9 cellular contexts compared by ENCODE assay signal in genomic region chr5:178115136-178115834, GRCh38. TPM values are rescaled to one million over a fixed set of nuclear protein-coding genes. Genes with fewer than 3 reads are reported as not detected.
DNase-seq lines count a peak whose midpoint lies in the region; ATAC-seq, FAIRE-seq and TF ChIP-seq lines count a peak whose summit lies in the region.
"Had no signal": no experiment of that assay in that cellular context is flagged by ENCODE, and none has a peak within 500 bp of the region (broad histone marks: within the 10 kb centered on the region; RNA-seq: fewer than 3 reads in every experiment).

No MANE protein-coding gene starts in this region.

- POLR2A ChIA-PET in CD8-positive, alpha-beta T cell (lab: Charles Lee), result interaction anchor here (1.0 to 1.6 kb wide), 2 partner anchors 16 to 38 kb away, joined by 3 to 5 read pairs; partner anchors contain the start of genes NHP2 and RMND5B
- POLR2A ChIA-PET in naive thymus-derived CD8-positive, alpha-beta T cell (lab: Charles Lee), result interaction anchor here (0.5 to 3.7 kb wide), 13 partner anchors 8 to 689 kb away, joined by 3 to 37 read pairs (median 7); partner anchors contain the start of genes GRK6, HNRNPAB, NHP2 and RMND5B

- 51 to 62% methylated on average over 12 to 13 of the region's 13 CpGs for WGBS in body of pancreas, 2 donors

- no peak overlapping the region for H3K4me2 ChIP-seq in astrocyte (ENCODE audit: low read length)

- H3K4me3 ChIP-seq in CD8-positive, alpha-beta T cell (ENCODE audit: low read depth, low read length), result peak overlapping the region; percentile 88
- H3K4me3 ChIP-seq in H7 (ENCODE audit: insufficient read depth, low read depth, low read length) (peak overlapping the region; percentile 93), astrocyte (ENCODE audit: insufficient read depth, low read depth, low read length) (no peak overlapping the region), body of pancreas (no peak overlapping the region)

- H3K4me1 Mint-ChIP-seq in CD8-positive, alpha-beta T cell (ENCODE audit: low read depth), result peaks cover 51% of the 10 kb centered on the region
- peaks cover 8% of the 10 kb centered on the region for H3K4me1 Mint-ChIP-seq in astrocyte (ENCODE audit: low read depth, unreplicated experiment)
- peaks cover 25 to 58% (median 54%) of the 10 kb centered on the region in 4 donors for H3K4me1 Mint-ChIP-seq in naive thymus-derived CD8-positive, alpha-beta T cell

- peak overlapping the region; percentile 86 for H3K4me3 Mint-ChIP-seq in CD8-positive, alpha-beta T cell
- peak overlapping the region; percentile 74 for H3K4me3 Mint-ChIP-seq in astrocyte (ENCODE audit: unreplicated experiment)
- peak overlapping the region; percentile 85 to 98 (median 94) for H3K4me3 Mint-ChIP-seq in naive thymus-derived CD8-positive, alpha-beta T cell

- peak; percentile 35 for ATAC-seq in CD8-positive, alpha-beta T cell
- peak; percentile 27 to 29 for ATAC-seq in naive thymus-derived CD8-positive, alpha-beta T cell
- ATAC-seq in body of pancreas, result no peak
- ATAC-seq in omental fat pad (ENCODE audit: low FRiP score), result no peak
- ATAC-seq: SK-N-SH treated with all-trans-retinoic acid at 6 μM for 48 hours had no signal

- H3K27ac Mint-ChIP-seq in CD8-positive, alpha-beta T cell, result peak overlapping the region; percentile 93
- H3K27ac Mint-ChIP-seq in astrocyte (ENCODE audit: unreplicated experiment), result peak overlapping the region; percentile 26
- peak overlapping the region; percentile 70 to 98 (median 96) for H3K27ac Mint-ChIP-seq in naive thymus-derived CD8-positive, alpha-beta T cell

- peaks cover 63% of the 10 kb centered on the region for H3K4me1 ChIP-seq in CD8-positive, alpha-beta T cell (ENCODE audit: insufficient read depth, low read length)
- peaks cover 5% of the 10 kb centered on the region for H3K4me1 ChIP-seq in astrocyte (ENCODE audit: insufficient read depth, low read length)
- H3K4me1 ChIP-seq in body of pancreas, result peaks cover 15% of the 10 kb centered on the region

- CTCF ChIA-PET in CD8-positive, alpha-beta T cell (lab: Charles Lee), result interaction anchor here (1.4 to 11.6 kb wide), 2 partner anchors 18 to 39 kb away, joined by 3 to 113 read pairs; no protein-coding TSS in a partner anchor

- H3K27me3 ChIP-seq in CD8-positive, alpha-beta T cell (ENCODE audit: insufficient read depth, low read length), result no peaks in the 10 kb centered on the region
- no peaks in the 10 kb centered on the region for H3K27me3 ChIP-seq in H7 (ENCODE audit: control insufficient read depth, insufficient read depth, low read length)
- peaks cover 36% of the 10 kb centered on the region for H3K27me3 ChIP-seq in astrocyte (ENCODE audit: insufficient read depth, low read length)
- H3K27me3 ChIP-seq in body of pancreas, result peaks cover 0 to 8% of the 10 kb centered on the region in 2 donors

- no peak for TF ChIP-seq CTCF in CD8-positive, alpha-beta T cell (IDR thresholded peaks at IDR 0.05)
- TF ChIP-seq CTCF in astrocyte (IDR thresholded peaks at IDR 0.05; ENCODE audit: insufficient read depth, low read depth, low read length), result no peak
- TF ChIP-seq CTCF in D721Med (IDR thresholded peaks at IDR 0.05; ENCODE audit: insufficient read depth, missing control alignments), result no peak
- TF ChIP-seq CTCF in body of pancreas (IDR thresholded peaks at IDR 0.05), result no peak
- TF ChIP-seq CTCF in omental fat pad (IDR thresholded peaks at IDR 0.05), result no peak

- H3K9me3 Mint-ChIP-seq in CD8-positive, alpha-beta T cell, result peaks cover 3% of the 10 kb centered on the region
- no peaks in the 10 kb centered on the region for H3K9me3 Mint-ChIP-seq in astrocyte (ENCODE audit: unreplicated experiment)
- H3K9me3 Mint-ChIP-seq in naive thymus-derived CD8-positive, alpha-beta T cell, result no peaks in the 10 kb centered on the region

- no peak for TF ChIP-seq POLR2A in body of pancreas (IDR thresholded peaks at IDR 0.05)

- H3K27ac ChIP-seq in CD8-positive, alpha-beta T cell (ENCODE audit: low read depth, low read length), result peak overlapping the region; percentile 45
- no peak overlapping the region for H3K27ac ChIP-seq in astrocyte (ENCODE audit: low read depth, low read length)
- H3K27ac ChIP-seq in body of pancreas, result no peak overlapping the region

- H3K9ac ChIP-seq in astrocyte (ENCODE audit: low read length), result no peak overlapping the region

- H2AFZ ChIP-seq in astrocyte (ENCODE audit: low read depth, low read length), result no peak overlapping the region

- no peaks in the 10 kb centered on the region for H3K36me3 Mint-ChIP-seq in CD8-positive, alpha-beta T cell
- no peaks in the 10 kb centered on the region for H3K36me3 Mint-ChIP-seq in astrocyte (ENCODE audit: low read depth, unreplicated experiment)
- no peaks in the 10 kb centered on the region for H3K36me3 Mint-ChIP-seq in naive thymus-derived CD8-positive, alpha-beta T cell

- FAIRE-seq in astrocyte (lab: Jason Lieb, UNC), result no peak
- FAIRE-seq in D721Med (lab: Jason Lieb, UNC), result no peak

- H3K79me2 ChIP-seq in astrocyte (ENCODE audit: insufficient read depth, low read length), result no peaks in the 10 kb centered on the region

- peaks cover 6% of the 10 kb centered on the region for H4K20me1 ChIP-seq in astrocyte (ENCODE audit: insufficient read depth, low read length)

- no peaks in the 10 kb centered on the region for H3K36me3 ChIP-seq in CD8-positive, alpha-beta T cell (ENCODE audit: insufficient read depth, low read length)
- peaks cover 4% of the 10 kb centered on the region for H3K36me3 ChIP-seq in H7 (replicated peaks; ENCODE audit: control insufficient read depth, insufficient read depth, low read length)
- H3K36me3 ChIP-seq in astrocyte (ENCODE audit: insufficient read depth, low read length), result no peaks in the 10 kb centered on the region
- H3K36me3 ChIP-seq in body of pancreas (replicated peaks in 1 of 2; ENCODE audit: insufficient read depth in 1 of 2, low read depth in 2 of 2), result no peaks in the 10 kb centered on the region

- no peaks in the 10 kb centered on the region for H3K9me3 ChIP-seq in CD8-positive, alpha-beta T cell (ENCODE audit: low read length)
- no peaks in the 10 kb centered on the region for H3K9me3 ChIP-seq in astrocyte (ENCODE audit: insufficient read depth, low read depth, low read length)
- H3K9me3 ChIP-seq in body of pancreas, result no peaks in the 10 kb centered on the region

- intact Hi-C loops in CD8-positive, alpha-beta T cell (cut with DNase I, micrococcal nuclease), result loop anchor here in 1 of 2 experiments (10.0 kb wide), 1 partner anchor 1580 kb away; the partner anchor contains the start of gene RNF44
- intact Hi-C loops in body of pancreas (cut with DNase I), result no loop called here

- no peaks in the 10 kb centered on the region for H3K27me3 Mint-ChIP-seq in CD8-positive, alpha-beta T cell (ENCODE audit: low read depth)
- H3K27me3 Mint-ChIP-seq in astrocyte (ENCODE audit: low read depth, unreplicated experiment), result peaks cover 24% of the 10 kb centered on the region
- peaks cover 0 to 3% (median 0%) of the 10 kb centered on the region in 5 donors for H3K27me3 Mint-ChIP-seq in naive thymus-derived CD8-positive, alpha-beta T cell

- peak in 4 of 7 experiments; percentile 7 to 59 (median 40) for DNase-seq in CD8-positive, alpha-beta T cell
- DNase-seq in H7 (peak; percentile 91), astrocyte (ENCODE audit: low read depth) (no peak), D721Med (ENCODE audit: insufficient read length, low spot score) (no peak), HT-29 (ENCODE audit: low spot score) (no peak), body of pancreas (no peak), omental fat pad (ENCODE audit: low spot score) (no peak)
- DNase-seq in naive thymus-derived CD8-positive, alpha-beta T cell, result peak in 5 of 10 donors; percentile 33 to 61 (median 37)

RNA-seq across cellular contexts. Expression of gene N4BP3, which starts 2.0 kb away (rescaled TPM):
- total RNA-seq in CD8-positive, alpha-beta T cell, result 10 to 100 TPM; 17.3 to 17.9 TPM
- 32.0 and 36.5 TPM in 2 replicates for total RNA-seq in H7 (2014; rRNA removed; shearing (Covaris generic))
- total RNA-seq in astrocyte, result 0.75 and 1.3 TPM in 2 replicates
- total RNA-seq in naive thymus-derived CD8-positive, alpha-beta T cell, result 1 to 10 TPM; 7.0 to 7.2 TPM
- 1 to 10 TPM; 1.6 to 5.5 (median 2.0) TPM for polyA plus RNA-seq in naive thymus-derived CD8-positive, alpha-beta T cell
- 0.39 and 0.81 TPM in 2 replicates for total RNA-seq in HT-29 (2014; rRNA removed; shearing (Covaris generic))
- 1 to 10 TPM in 1 of 2 donors, under 1 TPM in 1; 0.52 to 2.6 TPM for total RNA-seq in body of pancreas
- total RNA-seq in omental fat pad, result 1 to 10 TPM in 2 of 4 donors, under 1 TPM in 2; 0.84 to 3.5 (median 1.4) TPM

RNA-seq across cellular contexts. Expression of gene RMND5B, which starts 15.5 kb away (rescaled TPM):
- total RNA-seq in CD8-positive, alpha-beta T cell, result 10 to 100 TPM in 1 of 2 experiments, 1 to 10 TPM in 1; 9.3 to 12.6 TPM
- total RNA-seq in H7 (2014; rRNA removed; shearing (Covaris generic)), result 38.2 and 51.3 TPM in 2 replicates
- total RNA-seq in astrocyte, result 14.3 and 15.7 TPM in 2 replicates
- total RNA-seq in naive thymus-derived CD8-positive, alpha-beta T cell, result 10 to 100 TPM; 33.7 to 33.8 TPM
- 10 to 100 TPM; 24.9 to 39.0 (median 36.8) TPM for polyA plus RNA-seq in naive thymus-derived CD8-positive, alpha-beta T cell
- total RNA-seq in HT-29 (2014; rRNA removed; shearing (Covaris generic)), result 42.0 and 50.0 TPM in 2 replicates
- 10 to 100 TPM; 25.7 to 49.8 TPM for total RNA-seq in body of pancreas
- total RNA-seq in omental fat pad, result 10 to 100 TPM; 22.9 to 37.5 (median 27.7) TPM

RNA-seq across cellular contexts. Expression of gene NHP2, which starts 38.4 kb away (rescaled TPM):
- 10 to 100 TPM; 48.8 to 49.6 TPM for total RNA-seq in CD8-positive, alpha-beta T cell
- 254 and 275 TPM in 2 replicates for total RNA-seq in H7 (2014; rRNA removed; shearing (Covaris generic))
- 135 and 149 TPM in 2 replicates for total RNA-seq in astrocyte
- 10 to 100 TPM; 79.3 to 85.4 TPM for total RNA-seq in naive thymus-derived CD8-positive, alpha-beta T cell
- 100 to 1,000 TPM; 238 to 276 (median 270) TPM for polyA plus RNA-seq in naive thymus-derived CD8-positive, alpha-beta T cell
- 413 and 485 TPM in 2 replicates for total RNA-seq in HT-29 (2014; rRNA removed; shearing (Covaris generic))
- 10 to 100 TPM; 63.9 to 80.2 TPM for total RNA-seq in body of pancreas
- 100 to 1,000 TPM; 173 to 241 (median 221) TPM for total RNA-seq in omental fat pad

Comparison
In these comparisons a context has a peak if more than half of its experiments do, and no peak if none do; other contexts are left out.
1. ATAC-seq: peak in CD8-positive, alpha-beta T cell (single experiment) and naive thymus-derived CD8-positive, alpha-beta T cell (2 of 2); none in body of pancreas (single experiment) and omental fat pad (single experiment).
2. DNase-seq: peak in CD8-positive, alpha-beta T cell (4 of 7) and H7 (single experiment); none in astrocyte (single experiment), D721Med (single experiment), HT-29 (single experiment), body of pancreas (0 of 4) and omental fat pad (single experiment).
3. H3K4me3 ChIP-seq: peak in CD8-positive, alpha-beta T cell (single experiment) and H7 (single experiment); none in astrocyte (single experiment) and body of pancreas (0 of 2).
4. H3K27ac Mint-ChIP-seq: peak in every context shown above with its lines; median percentile 96 in naive thymus-derived CD8-positive, alpha-beta T cell; 93 in CD8-positive, alpha-beta T cell; 26 in astrocyte.
5. Peak in every context shown above with its lines, with median percentiles within 50 percentile points of each other: H3K4me3 Mint-ChIP-seq.